26 cellular contexts compared by ENCODE assay signal in genomic region chr16:30850246-30850645, GRCh38.
"Had no signal": no experiment of that assay in that cellular context is flagged by ENCODE, and none has a peak within 500 bp of the region (broad histone marks: within the 10 kb centered on the region; RNA-seq: fewer than 3 reads in every experiment).

No MANE protein-coding gene starts in this region.

- H3K36me3 ChIP-seq: suprapubic skin, thyroid gland, upper lobe of right lung, uterus, vagina had no signal

- H3K27ac ChIP-seq: stomach, suprapubic skin, testis, thoracic aorta, thyroid gland, tibial artery, tibial nerve, upper lobe of left lung, upper lobe of right lung, uterus, vagina had no signal

- H3K9me3 ChIP-seq: stomach, suprapubic skin, testis, thoracic aorta, thyroid gland, tibial artery, tibial nerve, upper lobe of left lung, upper lobe of right lung, uterus, vagina had no signal

- ATAC-seq: stimulated activated effector memory CD8-positive, alpha-beta T cell treated with anti-CD3 and anti-CD28 coated beads, Interleukin-12 subunit alpha, Interleukin-12 subunit beta, amount 100 ng/mL, for 72 hours; stimulated activated memory B cell treated with anti-CD40 and anti-IgM and Interleukin-4, amounts not matched to agents 10 μg/mL and 1 μg/mL and 100 μg/mL, for 72 hours; stimulated activated naive B cell treated with anti-CD40 and anti-IgM and Interleukin-4, amounts not matched to agents 10 μg/mL and 1 μg/mL and 100 μg/mL, for 72 hours; stimulated activated naive CD8-positive, alpha-beta T cell treated with anti-CD3 and anti-CD28 coated beads, Interleukin-15, amount 100 ng/mL, for 72 hours; stimulated activated naive CD8-positive, alpha-beta T cell treated with anti-CD3 and anti-CD28 coated beads, Interleukin-15, Interleukin-2, amounts not matched to agents 100 U/mL and 50 U/mL, for 24 hours; upper lobe of right lung had no signal

- DNase-seq: stimulated activated CD4-positive, alpha-beta T cell treated with anti-CD3 and anti-CD28 coated beads, Interleukin-2, amount 100 ng/mL, for 24 hours; stimulated activated CD4-positive, alpha-beta T cell treated with anti-CD3 and anti-CD28 coated beads, Interleukin-2, amount 100 ng/mL, for 48 hours; stimulated activated CD4-positive, alpha-beta T cell treated with anti-CD3 and anti-CD28 coated beads, Interleukin-4, amount 100 ng/mL, for 1 hour; stimulated activated CD4-positive, alpha-beta T cell treated with anti-CD3 and anti-CD28 coated beads, Interleukin-4, amount 100 ng/mL, for 24 hours; stimulated activated CD4-positive, alpha-beta T cell treated with anti-CD3 and anti-CD28 coated beads, Interleukin-4, amount 100 ng/mL, for 4 hours; stimulated activated CD8-positive, alpha-beta memory T cell treated with anti-CD3 and anti-CD28 coated beads, Interleukin-4, amount 100 ng/mL, for 48 hours; stimulated activated naive B cell treated with anti-CD40 and anti-IgM and Interleukin-4, amounts not matched to agents 10 μg/mL and 1 μg/mL and 100 μg/mL, for 72 hours; stimulated activated naive CD4-positive, alpha-beta T cell; stimulated activated naive CD4-positive, alpha-beta T cell treated with Interleukin-2 at 50 U/mL for 16 hours; stimulated activated naive CD8-positive, alpha-beta T cell treated with anti-CD3 and anti-CD28 coated beads, Interleukin-15, amount 100 ng/mL, for 72 hours; stimulated activated naive CD8-positive, alpha-beta T cell treated with anti-CD3 and anti-CD28 coated beads, Interleukin-15, Interleukin-2, amounts not matched to agents 100 U/mL and 50 U/mL, for 24 hours; stomach; substantia nigra; testis; thyroid gland; tibial artery; upper lobe of left lung; upper lobe of right lung; uterus had no signal

- H3K4me1 ChIP-seq: uterus had no signal

- H3K27me3 ChIP-seq: stomach, suprapubic skin, testis, thyroid gland, tibial artery, tibial nerve, upper lobe of left lung, upper lobe of right lung, uterus, vagina had no signal

- FAIRE-seq: urothelium cell line had no signal

- H3K4me3 ChIP-seq: stomach, suprapubic skin, testis, thoracic aorta, thyroid gland, tibial artery, tibial nerve, upper lobe of left lung, upper lobe of right lung, uterus, vagina had no signal
